ENCODE assay signal across 29 cellular contexts in genomic region chr2:204064119-204064518, GRCh38.
DNase-seq lines count a peak whose midpoint lies in the region; TF ChIP-seq lines count a peak whose summit lies in the region.
"Had no signal": no experiment of that assay in that cellular context is flagged by ENCODE, and none has a peak within 500 bp of the region (broad histone marks: within the 10 kb centered on the region; RNA-seq: fewer than 3 reads in every experiment).

No MANE protein-coding gene starts in this region.

- no peaks in the 10 kb centered on the region for H3K9me3 Mint-ChIP-seq in MCF 10A (ENCODE audit: unreplicated experiment)
- H3K9me3 Mint-ChIP-seq: CD4-positive, alpha-beta memory T cell; CD4-positive, alpha-beta T cell; CD4-positive, CD25-positive, alpha-beta regulatory T cell; CD8-positive, alpha-beta memory T cell; CD8-positive, alpha-beta T cell had no signal

- DNase-seq in MCF 10A (ENCODE audit: unreplicated experiment) = no peak
- DNase-seq: 8988T; ACHN; AML-193; BE2C; C1 segment of cervical spinal cord; Caco-2; Calu3; CD4-positive, alpha-beta memory T cell; CD4-positive, alpha-beta T cell; CD4-positive, CD25-positive, alpha-beta regulatory T cell; CD8-positive, alpha-beta memory T cell; CD8-positive, alpha-beta T cell; COR-L47; DMS 273 treated with DMSO at 0.1 percent for 48 hours; DMS153; DMS53; DMS79; DMS79 treated with DMSO at 0.1 percent for 48 hours; DND-41; EL had no signal

- H3K4me1 Mint-ChIP-seq in MCF 10A (ENCODE audit: insufficient read depth, unreplicated experiment) = no peaks in the 10 kb centered on the region
- H3K4me1 Mint-ChIP-seq: B cell; CD14-positive monocyte; CD8-positive, alpha-beta memory T cell had no signal

- no peak overlapping the region for H3K4me3 ChIP-seq in HEK293 (ENCODE audit: low read depth, low read length)
- H3K4me3 ChIP-seq: A549; BLaER1; BLaER1 treated with 17β-estradiol and CSF1 and Interleukin-3, amounts not matched to agents 10 nM and 100 nM had no signal

- H3K36me3 Mint-ChIP-seq in MCF 10A (ENCODE audit: insufficient read depth, unreplicated experiment) = no peaks in the 10 kb centered on the region
- H3K36me3 Mint-ChIP-seq: CD14-positive monocyte; CD4-positive, alpha-beta memory T cell; CD4-positive, CD25-positive, alpha-beta regulatory T cell; CD8-positive, alpha-beta memory T cell; CD8-positive, alpha-beta T cell had no signal

- POLR2A ChIA-PET in HEK293 (lab: Yijun Ruan, JAX) (no interaction called here), MCF 10A (lab: Yijun Ruan, JAX) (no interaction called here)

- no peak overlapping the region for H3K27ac ChIP-seq in HEK293 (ENCODE audit: extremely low read depth, low read depth, low read length)
- H3K27ac ChIP-seq: 22Rv1; A549; BLaER1; BLaER1 treated with 17β-estradiol and CSF1 and Interleukin-3, amounts not matched to agents 10 nM and 100 nM; C4-2B had no signal

- no peak overlapping the region for H3K4me3 Mint-ChIP-seq in MCF 10A (ENCODE audit: unreplicated experiment)
- H3K4me3 Mint-ChIP-seq: B cell; CD14-positive monocyte; CD4-positive, alpha-beta memory T cell; CD4-positive, alpha-beta T cell; CD4-positive, CD25-positive, alpha-beta regulatory T cell; CD8-positive, alpha-beta memory T cell; CD8-positive, alpha-beta T cell had no signal

- BruUV-seq in MCF 10A (replicated peaks; lab: Mats Ljungman, UMichigan) = no TSS peak

- no peak overlapping the region for H3K27ac Mint-ChIP-seq in MCF 10A (ENCODE audit: low read depth, unreplicated experiment)
- H3K27ac Mint-ChIP-seq: B cell; CD14-positive monocyte; CD4-positive, alpha-beta memory T cell; CD4-positive, alpha-beta T cell; CD4-positive, CD25-positive, alpha-beta regulatory T cell; CD8-positive, alpha-beta memory T cell; CD8-positive, alpha-beta T cell had no signal

- no peaks in the 10 kb centered on the region for H3K36me3 ChIP-seq in HEK293 (ENCODE audit: control insufficient read depth in 2 of 2, insufficient read depth in 1 of 2, low read length in 2 of 2)
- H3K36me3 ChIP-seq: BE2C; BLaER1; BLaER1 treated with 17β-estradiol and CSF1 and Interleukin-3, amounts not matched to agents 10 nM and 100 nM had no signal

- CTCF ChIA-PET in HEK293 (lab: Yijun Ruan, JAX) (no interaction called here), MCF 10A (lab: Yijun Ruan, JAX) (no interaction called here)

- H3K4me1 ChIP-seq in HEK293 (ENCODE audit: control insufficient read depth, insufficient read depth, low read length) = peaks cover under 1% of the 10 kb centered on the region; the same call in 1 of the 2 replicates
- H3K4me1 ChIP-seq: A549; BLaER1; BLaER1 treated with 17β-estradiol and CSF1 and Interleukin-3, amounts not matched to agents 10 nM and 100 nM; Caco-2 had no signal

- no peak for TF ChIP-seq CTCF in HEK293 (tag by site-specific recombination; IDR thresholded peaks at IDR 0.05)
- TF ChIP-seq CTCF in MCF 10A (IDR thresholded peaks at IDR 0.05; ENCODE audit: unreplicated experiment) = no peak

- H3K9me3 ChIP-seq in HEK293 (ENCODE audit: control insufficient read depth, insufficient read depth, low read depth, low read length) = no peaks in the 10 kb centered on the region
- H3K9me3 ChIP-seq: A549, BE2C, BLaER1, Caco-2 had no signal

- intact Hi-C loops in MCF 10A (cut with micrococcal nuclease) = no loop called here

- H3K27me3 Mint-ChIP-seq in MCF 10A (ENCODE audit: insufficient read depth, unreplicated experiment) = peaks cover 3% of the 10 kb centered on the region
- H3K27me3 Mint-ChIP-seq: CD4-positive, alpha-beta T cell had no signal

TF ChIP-seq in HEK293, 187 proteins besides CTCF, POLR2A, EP300 and RAD21:
- TF ChIP-seq ZNF610 (tag by site-specific recombination; IDR thresholded peaks at IDR 0.05; ENCODE audit: borderline replicate concordance) (peak; percentile 95), ZBTB8A (tag by site-specific recombination; IDR thresholded peaks at IDR 0.05) (no peak)
